Comparison of ENCODE assay signal across 15 cellular contexts in the genomic region with DNA sequence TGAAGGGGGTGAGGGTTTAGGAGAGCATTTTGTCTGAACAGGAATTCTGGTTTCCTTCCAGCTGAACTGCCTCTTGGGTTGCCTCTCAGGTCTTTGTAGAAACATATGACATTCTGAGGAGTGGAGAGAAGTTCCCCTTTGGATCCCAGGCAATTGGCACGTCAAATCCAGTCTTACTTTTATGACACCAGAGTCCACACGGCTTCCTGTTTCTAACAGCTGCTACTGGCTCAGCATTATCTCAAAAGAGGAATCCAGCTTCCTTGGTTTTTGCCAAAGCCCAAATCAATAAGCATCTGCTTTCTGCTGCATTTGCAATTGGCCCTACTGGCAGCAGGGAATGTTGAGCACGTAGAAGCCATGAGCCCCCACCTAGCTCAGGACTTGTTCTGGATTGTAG.
DNase-seq lines count a peak whose midpoint lies in the region; ATAC-seq and TF ChIP-seq lines count a peak whose summit lies in the region.
"Had no signal": no experiment of that assay in that cellular context is flagged by ENCODE, and none has a peak within 500 bp of the region (broad histone marks: within the 10 kb centered on the region; RNA-seq: fewer than 3 reads in every experiment).

No MANE protein-coding gene starts in this region.

- no peak overlapping the region for H2AK9ac ChIP-seq in IMR-90 (replicated peaks; ENCODE audit: low read depth, low read length, poor library complexity)

- no peak overlapping the region for H3K14ac ChIP-seq in IMR-90 (replicated peaks; ENCODE audit: low read depth, low read length)

- peak overlapping the region; percentile 26; the same call in 1 of the 2 replicates for H3K4ac ChIP-seq in IMR-90 (ENCODE audit: low read depth, low read length)

- no peak overlapping the region for H4K91ac ChIP-seq in IMR-90 (ENCODE audit: insufficient read depth, low read depth, low read length)

- peak overlapping the region; percentile 44; the same call in 1 of the 2 replicates for H4K5ac ChIP-seq in IMR-90 (ENCODE audit: low read depth, low read length)

- TF ChIP-seq CTCF in IMR-90 (conservative IDR thresholded peaks at IDR 0.05; ENCODE audit: low read depth, low read length), result no peak
- TF ChIP-seq CTCF in sigmoid colon (IDR thresholded peaks at IDR 0.05), result no peak
- no peak for TF ChIP-seq CTCF in GM13976 (IDR thresholded peaks at IDR 0.05; ENCODE audit: borderline replicate concordance, control extremely low read depth, extremely low read depth, insufficient read depth, missing control alignments)

- no peak for TF ChIP-seq EP300 in sigmoid colon (IDR thresholded peaks at IDR 0.05)

- no peak overlapping the region for H3K4me3 Mint-ChIP-seq in natural killer cell treated with Interleukin-12 subunit alpha and Interleukin-12 subunit beta and Interleukin-15 and Interleukin-18, amount 100 ng/mL, for 72 hours
- H3K4me3 Mint-ChIP-seq: stimulated activated effector memory CD8-positive, alpha-beta T cell treated with anti-CD3 and anti-CD28 coated beads, Interleukin-12 subunit alpha, Interleukin-12 subunit beta, amount 100 ng/mL, for 72 hours had no signal

- WGBS in IMR-90 (ENCODE audit: extremely low coverage in 2 of 2, insufficient read length in 1 of 2), 2 experiments, result 0% methylated on average over 2 of the region's 3 CpGs; no CpG with 5 or more reads in 1 of the 2 experiments
- WGBS in sigmoid colon, 2 donors, result 21 to 37% methylated on average over 3 of the region's 3 CpGs

- H3K23ac ChIP-seq in IMR-90 (ENCODE audit: low read depth, low read length), result no peak overlapping the region

- TF ChIP-seq POLR2A in IMR-90 (IDR thresholded peaks at IDR 0.05; ENCODE audit: low read depth, low read length) (no peak), sigmoid colon (IDR thresholded peaks at IDR 0.05) (no peak)

- no peaks in the 10 kb centered on the region for H3K27me3 ChIP-seq in IMR-90 (ENCODE audit: control insufficient read depth, insufficient read depth, low read length)
- no peaks in the 10 kb centered on the region for H3K27me3 ChIP-seq in sigmoid colon

- H2AFZ ChIP-seq in IMR-90 (replicated peaks; ENCODE audit: low read length, poor library complexity), result no peak overlapping the region

- no peaks in the 10 kb centered on the region for H4K20me1 ChIP-seq in IMR-90 (ENCODE audit: insufficient read depth, low read length)

- peak overlapping the region; percentile 89 for H3K18ac ChIP-seq in IMR-90 (ENCODE audit: low read depth, low read length)

- H3K36me3 Mint-ChIP-seq in natural killer cell treated with Interleukin-12 subunit alpha and Interleukin-12 subunit beta and Interleukin-15 and Interleukin-18, amount 100 ng/mL, for 72 hours, result no peaks in the 10 kb centered on the region
- H3K36me3 Mint-ChIP-seq: stimulated activated effector memory CD8-positive, alpha-beta T cell treated with anti-CD3 and anti-CD28 coated beads, Interleukin-12 subunit alpha, Interleukin-12 subunit beta, amount 100 ng/mL, for 72 hours had no signal

- BruUV-seq in IMR-90 (replicated peaks; lab: Mats Ljungman, UMichigan), result no TSS peak

- in situ Hi-C loops in IMR-90 (cut with MboI; ENCODE audit: low sequenced_read_pairs), result no loop called here
- in situ Hi-C loops in GM13976 (cut with MboI; ENCODE audit: low sequenced_read_pairs, unreplicated experiment), result no loop called here

- H4K8ac ChIP-seq in IMR-90 (ENCODE audit: low read depth in 2 of 2, low read length in 2 of 2), result peak overlapping the region; percentile 42 to 43; a peak in 1 of 4 replicates

- H2BK15ac ChIP-seq in IMR-90 (ENCODE audit: low read depth, low read length), result peak overlapping the region; percentile 49; the same call in 2 of the 3 replicates

- H2AK5ac ChIP-seq in IMR-90 (ENCODE audit: low read depth, low read length), result no peak overlapping the region; the same call in 1 of the 2 replicates

- H3K4me3 ChIP-seq in IMR-90 (ENCODE audit: insufficient read depth, low read depth, low read length) (no peak overlapping the region), sigmoid colon (no peak overlapping the region)
- H3K4me3 ChIP-seq: lung had no signal

- H2BK20ac ChIP-seq in IMR-90 (ENCODE audit: low read depth, low read length), result peak overlapping the region; percentile 81

- peaks cover 8 to 17% of the 10 kb centered on the region in 2 donors for H3K27me3 Mint-ChIP-seq in natural killer cell treated with Interleukin-12 subunit alpha and Interleukin-12 subunit beta and Interleukin-15 and Interleukin-18, amount 100 ng/mL, for 72 hours

- peak overlapping the region; percentile 90; the same call in 1 of the 2 replicates for H3K27ac ChIP-seq in IMR-90 (ENCODE audit: insufficient read depth, low read length)
- H3K27ac ChIP-seq in sigmoid colon, result peak overlapping the region in 3 of 4 donors; percentile 9 to 42 (median 19)
- H3K27ac ChIP-seq: C4-2B had no signal

- H3K9me1 ChIP-seq in IMR-90 (ENCODE audit: insufficient read depth, low read length), result no peaks in the 10 kb centered on the region

- H3K9me3 Mint-ChIP-seq in natural killer cell treated with Interleukin-12 subunit alpha and Interleukin-12 subunit beta and Interleukin-15 and Interleukin-18, amount 100 ng/mL, for 72 hours, result no peaks in the 10 kb centered on the region
- H3K9me3 Mint-ChIP-seq: stimulated activated effector memory CD8-positive, alpha-beta T cell treated with anti-CD3 and anti-CD28 coated beads, Interleukin-12 subunit alpha, Interleukin-12 subunit beta, amount 100 ng/mL, for 72 hours had no signal

- no peak for TF ChIP-seq RAD21 in IMR-90 (IDR thresholded peaks at IDR 0.05; ENCODE audit: low read length)

- peak overlapping the region; percentile 52 for H2BK120ac ChIP-seq in IMR-90 (ENCODE audit: low read depth, low read length)

- no peak overlapping the region for H3K9ac ChIP-seq in IMR-90 (ENCODE audit: low read depth, low read length)

- H3K9me3 ChIP-seq in IMR-90 (ENCODE audit: control insufficient read depth, insufficient read depth, low read length) (peaks cover 4% of the 10 kb centered on the region; the same call in 1 of the 2 replicates), sigmoid colon (no peaks in the 10 kb centered on the region)

- POLR2A ChIA-PET in IMR-90 (lab: Charles Lee; ENCODE audit: unreplicated experiment), result no interaction called here

- CTCF ChIA-PET in IMR-90 (lab: Yijun Ruan, JAX), result interaction anchor here (0.6 kb wide), 1 partner anchor 93 kb away, joined by 5 read pairs; no protein-coding TSS in a partner anchor

- peaks cover 9% of the 10 kb centered on the region; the same call in 1 of the 2 replicates for H3K4me1 ChIP-seq in IMR-90 (ENCODE audit: control insufficient read depth, insufficient read depth, low read length)
- no peaks in the 10 kb centered on the region for H3K4me1 ChIP-seq in sigmoid colon

- H3K27ac Mint-ChIP-seq in natural killer cell treated with Interleukin-12 subunit alpha and Interleukin-12 subunit beta and Interleukin-15 and Interleukin-18, amount 100 ng/mL, for 72 hours, result no peak overlapping the region
- H3K27ac Mint-ChIP-seq: stimulated activated effector memory CD8-positive, alpha-beta T cell treated with anti-CD3 and anti-CD28 coated beads, Interleukin-12 subunit alpha, Interleukin-12 subunit beta, amount 100 ng/mL, for 72 hours had no signal

- DNase-seq in IMR-90 (no peak), SKM-1 (lab: John Stamatoyannopoulos, UW; ENCODE audit: unreplicated experiment) (peak; percentile 62), left cardiac atrium (no peak), sigmoid colon (no peak), GM13976 (ENCODE audit: low spot score) (no peak), NCI-H146 treated with DMSO at 0.1 percent for 48 hours (lab: John Stamatoyannopoulos, UW; ENCODE audit: unreplicated experiment) (no peak)
- no peak for DNase-seq in natural killer cell treated with Interleukin-12 subunit alpha and Interleukin-12 subunit beta and Interleukin-15 and Interleukin-18, amount 100 ng/mL, for 72 hours (ENCODE audit: low spot score)
- DNase-seq: activated gamma-delta T cell treated with Interleukin-2 at 50 U/mL for 16 hours; NCI-H1417 treated with DMSO at 0.1 percent for 48 hours; NCI-H524; stimulated activated CD4-positive, alpha-beta T cell treated with anti-CD3 and anti-CD28 coated beads, Interleukin-2, amount 100 ng/mL, for 48 hours had no signal

- H3K79me1 ChIP-seq in IMR-90 (ENCODE audit: low read depth in 1 of 2, low read length in 2 of 2), result no peaks in the 10 kb centered on the region

- no peak; the same call in 1 of the 2 replicates for ATAC-seq in IMR-90 (ENCODE audit: low read depth)
- peak; percentile 62 to 71 for ATAC-seq in left cardiac atrium
- ATAC-seq in natural killer cell treated with Interleukin-12 subunit alpha and Interleukin-12 subunit beta and Interleukin-15 and Interleukin-18, amount 100 ng/mL, for 72 hours, result no peak
- no peak for ATAC-seq in HG03045 (IDR thresholded peaks at IDR 0.05; ENCODE audit: unreplicated experiment)
- ATAC-seq: stimulated activated effector memory CD8-positive, alpha-beta T cell treated with anti-CD3 and anti-CD28 coated beads, Interleukin-12 subunit alpha, Interleukin-12 subunit beta, amount 100 ng/mL, for 72 hours had no signal

- intact Hi-C loops in IMR-90 (cut with micrococcal nuclease), result no loop called here
- intact Hi-C loops in left cardiac atrium (cut with DNase I), result no loop called here
- intact Hi-C loops in sigmoid colon (cut with DNase I), result no loop called here

- H3K36me3 ChIP-seq in IMR-90 (ENCODE audit: control insufficient read depth, insufficient read depth, low read length) (no peaks in the 10 kb centered on the region), sigmoid colon (no peaks in the 10 kb centered on the region)

- H3K4me1 Mint-ChIP-seq in natural killer cell treated with Interleukin-12 subunit alpha and Interleukin-12 subunit beta and Interleukin-15 and Interleukin-18, amount 100 ng/mL, for 72 hours (ENCODE audit: low read depth in 2 of 2), result no peaks in the 10 kb centered on the region
- H3K4me1 Mint-ChIP-seq: stimulated activated effector memory CD8-positive, alpha-beta T cell treated with anti-CD3 and anti-CD28 coated beads, Interleukin-12 subunit alpha, Interleukin-12 subunit beta, amount 100 ng/mL, for 72 hours had no signal

- no peak overlapping the region for H2BK5ac ChIP-seq in IMR-90 (ENCODE audit: low read depth, low read length, poor library complexity, severe bottlenecking)

- no peak overlapping the region for H3K56ac ChIP-seq in IMR-90 (ENCODE audit: extremely low read depth, insufficient read depth, low read length)

- dilution Hi-C loops in IMR-90 (cut with HindIII; ENCODE audit: low sequenced_read_pairs, unreplicated experiment), result no loop called here

- H3K4me2 ChIP-seq in IMR-90 (ENCODE audit: low read depth, low read length), result no peak overlapping the region

TF ChIP-seq in IMR-90, 13 proteins besides CTCF, POLR2A, EP300 and RAD21:
- TF ChIP-seq MAFK (IDR thresholded peaks at IDR 0.05; ENCODE audit: low read depth, low read length), result no peak
- no peak for TF ChIP-seq CHD1 (IDR thresholded peaks at IDR 0.05; ENCODE audit: low read depth, low read length)
TF ChIP-seq in IMR-90: peak in this region for 0.

Comparison
In these comparisons a context has a peak if more than half of its experiments do, and no peak if none do; other contexts are left out.
1. ATAC-seq: peak in left cardiac atrium (2 of 2); none in IMR-90 (single experiment), natural killer cell treated with Interleukin-12 subunit alpha and Interleukin-12 subunit beta and Interleukin-15 and Interleukin-18, amount 100 ng/mL, for 72 hours (0 of 2) and HG03045 (single experiment).